10 cellular contexts compared by ENCODE assay signal in the genomic region with DNA sequence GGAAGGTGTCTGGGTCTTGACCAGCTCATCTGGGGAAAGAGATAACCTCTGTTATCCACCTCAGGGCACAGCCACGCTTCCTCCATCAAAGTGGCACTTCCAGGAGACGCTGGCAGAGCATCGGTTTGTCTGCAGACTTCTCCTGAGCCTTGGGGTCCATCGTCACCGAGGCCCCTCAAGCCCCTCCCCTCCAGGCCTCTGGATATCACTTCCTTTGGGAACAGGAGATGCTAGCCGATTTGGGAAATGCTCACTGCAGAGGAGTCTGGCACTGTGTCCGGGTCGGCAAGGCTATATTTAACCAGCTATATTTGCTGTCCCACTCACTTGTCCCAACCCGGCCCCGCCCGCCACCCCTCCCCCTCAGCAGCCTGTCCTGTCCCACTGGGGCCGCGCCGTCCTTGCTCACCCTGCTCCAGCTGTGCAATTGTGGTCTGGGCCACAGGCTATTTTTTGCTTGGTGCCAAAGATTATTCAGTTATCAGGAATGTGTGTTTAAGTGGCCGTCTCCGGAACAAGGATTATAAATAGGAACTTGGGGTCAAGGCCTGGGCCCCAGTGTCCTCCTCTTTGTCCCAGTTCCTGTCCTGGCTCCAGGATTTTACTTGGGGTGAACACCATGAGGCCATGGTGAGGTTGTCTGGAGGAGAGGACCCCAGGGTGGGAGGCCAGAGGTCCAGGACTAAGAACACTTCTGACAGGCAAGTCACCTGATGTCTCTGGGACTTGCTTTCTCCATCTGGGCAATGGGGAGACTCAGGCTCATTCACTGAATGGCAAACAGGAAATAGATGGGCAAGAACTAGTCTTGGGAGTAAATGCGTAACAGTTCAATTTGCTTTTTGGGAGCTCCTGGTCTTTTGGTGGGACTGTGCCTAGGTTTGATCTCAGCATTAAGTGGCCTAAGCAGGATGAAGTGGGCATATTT.
DNase-seq lines count a peak whose midpoint lies in the region; FAIRE-seq and TF ChIP-seq lines count a peak whose summit lies in the region.
"Had no signal": no experiment of that assay in that cellular context is flagged by ENCODE, and none has a peak within 500 bp of the region (broad histone marks: within the 10 kb centered on the region; RNA-seq: fewer than 3 reads in every experiment).

No MANE protein-coding gene starts in this region.

- H3K27ac ChIP-seq in liver (ENCODE audit: low read depth in 1 of 2, low read length in 2 of 2), result no peak overlapping the region
- H3K27ac ChIP-seq: hepatocyte had no signal

- no peak overlapping the region for H3K4me3 Mint-ChIP-seq in chondrocyte (ENCODE audit: unreplicated experiment)
- H3K4me3 Mint-ChIP-seq: activated T-helper 1 cell treated with anti-CD3 and anti-CD28 coated beads, Interleukin-12 subunit alpha, Interleukin-12 subunit beta, Interleukin-2, Interleukin-4 antibody, amounts not matched to agents 30 ng/mL and 10 ng/mL and 1 ng/mL, durations not matched to agents 14 hours and 24 hours and 36 hours had no signal

- H3K27ac Mint-ChIP-seq in chondrocyte (ENCODE audit: unreplicated experiment), result peak overlapping the region; percentile 92
- H3K27ac Mint-ChIP-seq: activated T-helper 1 cell treated with anti-CD3 and anti-CD28 coated beads, Interleukin-12 subunit alpha, Interleukin-12 subunit beta, Interleukin-2, Interleukin-4 antibody, amounts not matched to agents 30 ng/mL and 10 ng/mL and 1 ng/mL, durations not matched to agents 14 hours and 24 hours and 36 hours had no signal

- H3K4me1 ChIP-seq in liver (ENCODE audit: control insufficient read depth in 4 of 4, insufficient read depth in 4 of 4, low read length in 3 of 4), result peaks cover 0 to 3% (median 1%) of the 10 kb centered on the region in 4 donors

- no peak for TF ChIP-seq CTCF in chondrocyte (IDR thresholded peaks at IDR 0.05)
- TF ChIP-seq CTCF in liver (IDR thresholded peaks at IDR 0.05; ENCODE audit: low read depth, low read length, missing input control), result no peak

- 48% methylated on average over 17 of the region's 17 CpGs for WGBS in liver

- H3K9ac ChIP-seq in liver (ENCODE audit: low read depth in 1 of 2, low read length in 2 of 2), result no peak overlapping the region

- H3K36me3 Mint-ChIP-seq in chondrocyte (ENCODE audit: low read depth), result no peaks in the 10 kb centered on the region

- peak; percentile 95 for DNase-seq in LHCN-M2 (ENCODE audit: low read depth)
- peak; percentile 66 for DNase-seq in chondrocyte (ENCODE audit: low spot score)
- DNase-seq in urothelium cell line (ENCODE audit: low spot score), result peak; percentile 95
- DNase-seq in effector CD4-positive, alpha-beta T cell, result no peak
- DNase-seq in DMS79 treated with DMSO at 0.1 percent for 48 hours (lab: John Stamatoyannopoulos, UW), result no peak
- DNase-seq in activated CD4-positive, alpha-beta T cell treated with anti-CD3 and anti-CD28 coated beads for 48 hours, result no peak

- peak; percentile 96 for FAIRE-seq in urothelium cell line (lab: Jason Lieb, UNC)
- FAIRE-seq: GM12892 had no signal

- no peaks in the 10 kb centered on the region for H3K36me3 ChIP-seq in liver (ENCODE audit: control insufficient read depth in 4 of 4, insufficient read depth in 3 of 4, low read depth in 1 of 4, low read length in 3 of 4)

- peak in 1 of 2 donors; percentile 25 for TF ChIP-seq RAD21 in liver (IDR thresholded peaks at IDR 0.05)

- no peaks in the 10 kb centered on the region for H3K27me3 ChIP-seq in liver (ENCODE audit: control insufficient read depth in 4 of 4, insufficient read depth in 4 of 4, low read length in 3 of 4)
- H3K27me3 ChIP-seq: hepatocyte had no signal

- H3K9me3 ChIP-seq in liver (ENCODE audit: control insufficient read depth in 4 of 4, low read length in 3 of 4), result no peaks in the 10 kb centered on the region

- H3K9me3 Mint-ChIP-seq in chondrocyte (ENCODE audit: low read depth), result peaks cover under 1% of the 10 kb centered on the region
- H3K9me3 Mint-ChIP-seq: activated T-helper 1 cell treated with anti-CD3 and anti-CD28 coated beads, Interleukin-12 subunit alpha, Interleukin-12 subunit beta, Interleukin-2, Interleukin-4 antibody, amounts not matched to agents 30 ng/mL and 10 ng/mL and 1 ng/mL, durations not matched to agents 14 hours and 24 hours and 36 hours had no signal

- H3K4me1 Mint-ChIP-seq in chondrocyte (ENCODE audit: low read depth), result no peaks in the 10 kb centered on the region

- H3K27me3 Mint-ChIP-seq in chondrocyte (ENCODE audit: low read depth), result no peaks in the 10 kb centered on the region

- no peak overlapping the region for H3K4me3 ChIP-seq in liver (ENCODE audit: low read depth in 1 of 3, low read length in 3 of 3)
- H3K4me3 ChIP-seq: hepatocyte had no signal

TF ChIP-seq in liver, 16 proteins besides CTCF, POLR2A, EP300 and RAD21:
- TF ChIP-seq, protein P1, sequence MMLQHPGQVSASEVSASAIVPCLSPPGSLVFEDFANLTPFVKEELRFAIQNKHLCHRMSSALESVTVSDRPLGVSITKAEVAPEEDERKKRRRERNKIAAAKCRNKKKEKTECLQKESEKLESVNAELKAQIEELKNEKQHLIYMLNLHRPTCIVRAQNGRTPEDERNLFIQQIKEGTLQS (IDR thresholded peaks at IDR 0.05), result no peak
- TF ChIP-seq RXRA (IDR thresholded peaks at IDR 0.05) (peak; percentile 61 to 86), GABPA (IDR thresholded peaks at IDR 0.05 in 1 of 2, conservative IDR thresholded peaks at IDR 0.05 in 1 of 2) (no peak), JUND (IDR thresholded peaks at IDR 0.05) (peak; percentile 38 to 42), SP1 (IDR thresholded peaks at IDR 0.05) (peak; percentile 78), NR2F2 (IDR thresholded peaks at IDR 0.05) (peak; percentile 100), EGR1 (IDR thresholded peaks at IDR 0.05; ENCODE audit: low read depth in 2 of 2) (no peak), FOXA2 (IDR thresholded peaks at IDR 0.05) (no peak)
- TF ChIP-seq, protein P2, sequence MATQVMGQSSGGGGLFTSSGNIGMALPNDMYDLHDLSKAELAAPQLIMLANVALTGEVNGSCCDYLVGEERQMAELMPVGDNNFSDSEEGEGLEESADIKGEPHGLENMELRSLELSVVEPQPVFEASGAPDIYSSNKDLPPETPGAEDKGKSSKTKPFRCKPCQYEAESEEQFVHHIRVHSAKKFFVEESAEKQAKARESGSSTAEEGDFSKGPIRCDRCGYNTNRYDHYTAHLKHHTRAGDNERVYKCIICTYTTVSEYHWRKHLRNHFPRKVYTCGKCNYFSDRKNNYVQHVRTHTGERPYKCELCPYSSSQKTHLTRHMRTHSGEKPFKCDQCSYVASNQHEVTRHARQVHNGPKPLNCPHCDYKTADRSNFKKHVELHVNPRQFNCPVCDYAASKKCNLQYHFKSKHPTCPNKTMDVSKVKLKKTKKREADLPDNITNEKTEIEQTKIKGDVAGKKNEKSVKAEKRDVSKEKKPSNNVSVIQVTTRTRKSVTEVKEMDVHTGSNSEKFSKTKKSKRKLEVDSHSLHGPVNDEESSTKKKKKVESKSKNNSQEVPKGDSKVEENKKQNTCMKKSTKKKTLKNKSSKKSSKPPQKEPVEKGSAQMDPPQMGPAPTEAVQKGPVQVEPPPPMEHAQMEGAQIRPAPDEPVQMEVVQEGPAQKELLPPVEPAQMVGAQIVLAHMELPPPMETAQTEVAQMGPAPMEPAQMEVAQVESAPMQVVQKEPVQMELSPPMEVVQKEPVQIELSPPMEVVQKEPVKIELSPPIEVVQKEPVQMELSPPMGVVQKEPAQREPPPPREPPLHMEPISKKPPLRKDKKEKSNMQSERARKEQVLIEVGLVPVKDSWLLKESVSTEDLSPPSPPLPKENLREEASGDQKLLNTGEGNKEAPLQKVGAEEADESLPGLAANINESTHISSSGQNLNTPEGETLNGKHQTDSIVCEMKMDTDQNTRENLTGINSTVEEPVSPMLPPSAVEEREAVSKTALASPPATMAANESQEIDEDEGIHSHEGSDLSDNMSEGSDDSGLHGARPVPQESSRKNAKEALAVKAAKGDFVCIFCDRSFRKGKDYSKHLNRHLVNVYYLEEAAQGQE (IDR thresholded peaks at IDR 0.05), result no peak

Comparison
In these comparisons a context has a peak if more than half of its experiments do, and no peak if none do; other contexts are left out.
1. DNase-seq: peak in LHCN-M2 (single experiment), chondrocyte (single experiment) and urothelium cell line (single experiment); none in effector CD4-positive, alpha-beta T cell (single experiment), DMS79 treated with DMSO at 0.1 percent for 48 hours (single experiment) and activated CD4-positive, alpha-beta T cell treated with anti-CD3 and anti-CD28 coated beads for 48 hours (single experiment).